7 cellular contexts compared by ENCODE assay signal in genomic region chr11:120954381-120954780, GRCh38.
"Had no signal": no experiment of that assay in that cellular context is flagged by ENCODE, and none has a peak within 500 bp of the region (broad histone marks: within the 10 kb centered on the region; RNA-seq: fewer than 3 reads in every experiment).

No MANE protein-coding gene starts in this region.

- H3K27ac Mint-ChIP-seq: H9, IgD-negative memory B cell had no signal

- H2AFZ ChIP-seq: GM23248 had no signal

- H3K4me3 Mint-ChIP-seq: H9, IgD-negative memory B cell had no signal

- H3K27ac ChIP-seq: GM23248 had no signal

- FAIRE-seq: H54, HTR-8/SVneo had no signal

- H3K9ac ChIP-seq: GM23248 had no signal

- H3K4me3 ChIP-seq: GM23248 had no signal

- DNase-seq: GM23248, GOT3, H9, HCEC 1CT had no signal

- H3K9me3 Mint-ChIP-seq: H9 had no signal
